21 cellular contexts compared by ENCODE assay signal in the genomic region with DNA sequence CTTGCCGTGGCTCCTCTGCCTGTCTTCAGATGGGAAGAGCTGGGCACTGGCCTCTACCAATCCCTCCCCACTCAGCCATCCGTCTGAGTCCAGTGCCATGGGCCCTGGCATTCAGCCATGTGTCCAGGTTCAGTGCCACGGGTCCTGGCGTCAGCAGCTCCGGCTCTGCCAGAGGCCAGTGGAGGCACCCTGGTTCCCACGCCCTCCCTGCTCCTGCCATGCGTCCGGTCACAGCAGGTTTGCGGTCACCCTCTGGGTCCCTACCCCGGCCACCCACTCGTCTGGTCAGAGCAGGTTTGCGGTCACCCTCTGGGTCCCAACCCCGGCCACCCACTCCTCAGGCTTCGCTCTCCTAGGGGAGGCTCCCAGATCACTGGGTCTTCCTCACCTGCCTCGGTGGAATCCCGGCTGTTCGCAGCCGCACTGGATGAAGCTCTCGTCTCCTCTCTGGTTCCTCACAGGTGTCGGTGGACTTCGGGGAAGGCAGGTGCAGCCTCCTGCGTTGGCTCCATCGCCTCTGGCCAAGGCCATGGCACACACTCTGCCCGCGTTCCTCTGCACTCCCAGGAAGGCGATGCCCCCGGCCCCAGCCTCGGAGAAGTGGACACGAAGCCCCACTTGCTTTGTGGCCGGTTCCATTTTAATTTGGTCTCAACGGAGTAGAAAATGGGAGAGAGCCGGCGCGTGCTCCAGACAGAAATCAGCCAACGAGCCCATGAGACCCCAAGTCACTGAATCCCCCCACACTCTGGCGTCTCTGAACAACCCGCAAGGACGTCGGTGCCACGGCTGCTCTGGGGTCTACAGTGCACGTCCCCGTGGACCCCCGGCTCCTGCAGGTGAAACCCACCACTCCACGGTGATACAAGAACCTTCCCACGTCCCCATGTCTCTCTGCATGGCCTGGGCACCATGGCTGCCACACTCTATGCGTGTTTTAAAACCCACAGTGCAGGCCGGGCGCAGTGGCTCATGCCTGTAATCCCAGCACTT.
"Had no signal": no experiment of that assay in that cellular context is flagged by ENCODE, and none has a peak within 500 bp of the region (broad histone marks: within the 10 kb centered on the region; RNA-seq: fewer than 3 reads in every experiment).

No MANE protein-coding gene starts in this region.

- H3K4me3 ChIP-seq: ascending aorta, breast epithelium, dorsolateral prefrontal cortex, gastrocnemius medialis, left lung, right atrium auricular region, skin epidermis, stomach, testis, upper lobe of right lung had no signal

- H3K27ac Mint-ChIP-seq: activated CD4-positive, alpha-beta T cell treated with anti-CD3 and anti-CD28 coated beads, Interleukin-2, amount 10 ng/mL, durations not matched to agents 24 days and 14 days; activated T-helper 1 cell treated with anti-CD3 and anti-CD28 coated beads, Interleukin-12 subunit alpha, Interleukin-12 subunit beta, Interleukin-2, Interleukin-4 antibody, amounts not matched to agents 30 ng/mL and 10 ng/mL and 1 ng/mL, durations not matched to agents 14 hours and 24 hours and 36 hours; endodermal cell had no signal

- H3K9me3 ChIP-seq: ascending aorta, breast epithelium, gastrocnemius medialis, left lung, right atrium auricular region, SK-N-SH, stomach, testis, upper lobe of right lung had no signal

- H3K36me3 ChIP-seq: ascending aorta, breast epithelium, gastrocnemius medialis, left lung, right atrium auricular region, stomach, upper lobe of right lung, WERI-Rb-1 had no signal

- DNase-seq: activated CD4-positive, alpha-beta T cell treated with anti-CD3 and anti-CD28 coated beads, Interleukin-2, amount 10 ng/mL, durations not matched to agents 24 days and 14 days; activated CD8-positive, alpha-beta memory T cell treated with anti-CD3 and anti-CD28 coated beads, Interleukin-2, amount 50 U/mL, for 48 hours; endodermal cell; gastrocnemius medialis; mammary epithelial cell; natural killer cell; nucleus accumbens; SK-N-SH; stimulated activated CD4-positive, alpha-beta T cell treated with anti-CD3 and anti-CD28 coated beads, Interleukin-4, amount 100 ng/mL, for 4 hours; stomach; T-helper 1 cell; testis; upper lobe of right lung; WERI-Rb-1 had no signal

- H3K27me3 Mint-ChIP-seq: activated CD4-positive, alpha-beta T cell treated with anti-CD3 and anti-CD28 coated beads, Interleukin-2, amount 10 ng/mL, durations not matched to agents 24 days and 14 days had no signal

- H3K4me2 ChIP-seq: SK-N-SH had no signal

- H3K27me3 ChIP-seq: ascending aorta, right atrium auricular region, testis, upper lobe of right lung had no signal

- H3K36me3 Mint-ChIP-seq: natural killer cell had no signal

- H3K4me3 Mint-ChIP-seq: activated CD4-positive, alpha-beta T cell treated with anti-CD3 and anti-CD28 coated beads, Interleukin-2, amount 10 ng/mL, durations not matched to agents 24 days and 14 days; activated T-helper 1 cell treated with anti-CD3 and anti-CD28 coated beads, Interleukin-12 subunit alpha, Interleukin-12 subunit beta, Interleukin-2, Interleukin-4 antibody, amounts not matched to agents 30 ng/mL and 10 ng/mL and 1 ng/mL, durations not matched to agents 14 hours and 24 hours and 36 hours; endodermal cell; natural killer cell had no signal

- H3K9me3 Mint-ChIP-seq: activated CD4-positive, alpha-beta T cell treated with anti-CD3 and anti-CD28 coated beads, Interleukin-2, amount 10 ng/mL, durations not matched to agents 24 days and 14 days; activated T-helper 1 cell treated with anti-CD3 and anti-CD28 coated beads, Interleukin-12 subunit alpha, Interleukin-12 subunit beta, Interleukin-2, Interleukin-4 antibody, amounts not matched to agents 30 ng/mL and 10 ng/mL and 1 ng/mL, durations not matched to agents 14 hours and 24 hours and 36 hours; natural killer cell had no signal

- H3K4me1 ChIP-seq: ascending aorta, breast epithelium, gastrocnemius medialis, right atrium auricular region, testis had no signal

- H3K27ac ChIP-seq: ascending aorta, breast epithelium, dorsolateral prefrontal cortex, gastrocnemius medialis, left lung, right atrium auricular region, skin epidermis, stomach, testis, upper lobe of right lung, WERI-Rb-1 had no signal

- ATAC-seq: gastrocnemius medialis, left lung, natural killer cell, upper lobe of right lung had no signal
